In the genomic region with DNA sequence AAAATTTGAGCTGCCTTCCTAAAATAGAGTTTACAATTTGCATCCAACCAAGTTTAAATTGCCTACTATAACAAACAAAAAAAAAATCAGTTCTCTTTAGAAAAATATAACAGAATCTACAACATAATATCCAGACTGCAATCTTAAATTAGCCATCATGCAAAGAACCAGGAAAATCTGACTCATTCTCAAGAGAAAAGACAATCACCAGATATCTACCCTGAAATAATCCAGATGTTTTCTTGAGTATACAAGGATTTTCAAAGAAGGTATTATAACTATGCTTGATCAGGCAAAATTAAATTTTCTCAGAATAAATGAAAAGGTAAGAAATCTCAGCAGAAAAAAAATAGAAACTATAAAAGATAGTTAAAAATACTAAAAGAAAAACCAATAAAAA, we compare ENCODE assay signal across 19 cellular contexts.
"Had no signal": no experiment of that assay in that cellular context is flagged by ENCODE, and none has a peak within 500 bp of the region (broad histone marks: within the 10 kb centered on the region; RNA-seq: fewer than 3 reads in every experiment).

No MANE protein-coding gene starts in this region.

- H3K9me3 Mint-ChIP-seq: central memory CD8-positive, alpha-beta T cell; naive thymus-derived CD8-positive, alpha-beta T cell had no signal

- H3K9me3 ChIP-seq: esophagus squamous epithelium, gastroesophageal sphincter, left ventricle myocardium inferior, neutrophil, stomach had no signal

- H3K4me3 ChIP-seq: esophagus squamous epithelium, gastroesophageal sphincter, left ventricle myocardium inferior, lung, stomach had no signal

- H3K36me3 ChIP-seq: esophagus squamous epithelium, gastroesophageal sphincter, left ventricle myocardium inferior, neutrophil, stomach had no signal

- H3K4me1 Mint-ChIP-seq: central memory CD8-positive, alpha-beta T cell; immature natural killer cell; naive thymus-derived CD8-positive, alpha-beta T cell had no signal

- H3K27ac ChIP-seq: esophagus squamous epithelium, gastroesophageal sphincter, left ventricle myocardium inferior, neutrophil, stomach had no signal

- H3K27ac Mint-ChIP-seq: immature natural killer cell; naive thymus-derived CD8-positive, alpha-beta T cell; progenitor cell of endocrine pancreas had no signal

- H3K27me3 Mint-ChIP-seq: central memory CD8-positive, alpha-beta T cell; progenitor cell of endocrine pancreas had no signal

- DNase-seq: esophagus squamous epithelium; glutamatergic neuron; immature natural killer cell; kidney; left cardiac atrium; left ventricle myocardium inferior; mesendoderm; naive thymus-derived CD8-positive, alpha-beta T cell; right cardiac atrium; small intestine; stimulated activated CD4-positive, alpha-beta T cell treated with anti-CD3 and anti-CD28 coated beads, Interleukin-12 subunit alpha, Interleukin-12 subunit beta, amount 100 ng/mL, for 4 hours; stimulated activated naive CD4-positive, alpha-beta T cell; stomach; trophoblast cell had no signal

- H3K4me3 Mint-ChIP-seq: central memory CD8-positive, alpha-beta T cell; immature natural killer cell; naive thymus-derived CD8-positive, alpha-beta T cell had no signal

- H3K36me3 Mint-ChIP-seq: immature natural killer cell; naive thymus-derived CD8-positive, alpha-beta T cell had no signal

- H3K27me3 ChIP-seq: esophagus squamous epithelium, gastroesophageal sphincter, neutrophil, stomach had no signal

- ATAC-seq: gastroesophageal sphincter; left cardiac atrium; naive thymus-derived CD8-positive, alpha-beta T cell; right cardiac atrium had no signal

- H3K4me1 ChIP-seq: gastroesophageal sphincter had no signal
